In genomic region chr11:125902315-125902926, GRCh38 we compare ENCODE assay signal across 8 cellular contexts. TPM values are rescaled to one million over a fixed set of nuclear protein-coding genes. Genes with fewer than 3 reads are reported as not detected.
DNase-seq lines count a peak whose midpoint lies in the region; ATAC-seq and TF ChIP-seq lines count a peak whose summit lies in the region.

No MANE protein-coding gene starts in this region.

- DNase-seq in Jurkat, Clone E6-1 (ENCODE audit: low read depth, low spot score) = no peak
- DNase-seq in cardiac fibroblast (ENCODE audit: low read depth in 2 of 2) (peak in 1 of 2 donors; percentile 9), NCI-H524 treated with DMSO at 0.1 percent for 48 hours (lab: John Stamatoyannopoulos, UW) (no peak), COLO829 (ENCODE audit: low spot score) (no peak)
- DNase-seq in activated effector memory CD4-positive, alpha-beta T cell treated with Interleukin-2 at 50 U/mL for 16 hours = no peak

- H3K36me3 ChIP-seq in BLaER1 = peaks cover 43% of the 10 kb centered on the region
- peaks cover 0 to 9% of the 10 kb centered on the region in 2 donors for H3K36me3 ChIP-seq in mucosa of rectum (ENCODE audit: control insufficient read depth in 2 of 2, insufficient read depth in 2 of 2, low read length in 2 of 2)

- H3K27ac ChIP-seq in BLaER1 = peak overlapping the region; percentile 31; the same call in 1 of the 2 replicates
- H3K27ac ChIP-seq in mucosa of rectum (ENCODE audit: low read depth in 2 of 2, low read length in 2 of 2) = peak overlapping the region; percentile 63 to 75

- no peak for ATAC-seq in GM21515 (IDR thresholded peaks at IDR 0.05; ENCODE audit: unreplicated experiment)

- H3K27me3 ChIP-seq in BLaER1 (no peaks in the 10 kb centered on the region), mucosa of rectum (ENCODE audit: control insufficient read depth in 2 of 2, insufficient read depth in 2 of 2, low read length in 2 of 2) (peaks cover 7 to 9% of the 10 kb centered on the region in 2 donors)

- peak overlapping the region; percentile 75 for H3K4me2 ChIP-seq in BLaER1

- H3K9me3 ChIP-seq in BLaER1 (no peaks in the 10 kb centered on the region; the same call in 1 of the 2 replicates), mucosa of rectum (ENCODE audit: control insufficient read depth in 2 of 2, low read length in 2 of 2) (no peaks in the 10 kb centered on the region)

- TF ChIP-seq CTCF in cardiac fibroblast (IDR thresholded peaks at IDR 0.05; ENCODE audit: low read depth, low read length) = no peak

- H4K20me1 ChIP-seq in BLaER1 = peaks cover 37% of the 10 kb centered on the region

- peak overlapping the region; percentile 68 for H3K4me3 ChIP-seq in BLaER1
- H3K4me3 ChIP-seq in Jurkat, Clone E6-1 (ENCODE audit: low read length) = peak overlapping the region; percentile 77
- peak overlapping the region; percentile 58 to 81 for H3K4me3 ChIP-seq in cardiac fibroblast (replicated peaks in 1 of 2; ENCODE audit: low read depth in 2 of 2, low read length in 2 of 2)
- peak overlapping the region; percentile 93 to 100 for H3K4me3 ChIP-seq in mucosa of rectum (ENCODE audit: low read length in 2 of 2)

- H3K4me1 ChIP-seq in BLaER1 = peaks cover 3% of the 10 kb centered on the region; the same call in 1 of the 2 replicates
- H3K4me1 ChIP-seq in mucosa of rectum (ENCODE audit: control insufficient read depth in 2 of 2, insufficient read depth in 2 of 2, low read length in 2 of 2) = peaks cover 11% of the 10 kb centered on the region in 2 donors

- H3K9ac ChIP-seq in BLaER1 = peak overlapping the region; percentile 79
- peak overlapping the region; percentile 82 to 96 for H3K9ac ChIP-seq in mucosa of rectum (ENCODE audit: low read depth in 1 of 2, low read length in 2 of 2)

RNA-seq across cellular contexts. Expression of gene PUS3, which starts 0.6 kb away (rescaled TPM):
- polyA plus RNA-seq in Jurkat, Clone E6-1 (2012; ENCODE audit: insufficient read depth, insufficient read length) = 30.1 TPM

RNA-seq across cellular contexts. Expression of gene DDX25, which starts 1.9 kb away (rescaled TPM):
- polyA plus RNA-seq in Jurkat, Clone E6-1 (2012; ENCODE audit: insufficient read depth, insufficient read length) = 44.7 TPM

RNA-seq across cellular contexts. Expression of gene HYLS1, which starts 15.0 kb away (rescaled TPM):
- 13.4 TPM for polyA plus RNA-seq in Jurkat, Clone E6-1 (2012; ENCODE audit: insufficient read depth, insufficient read length)

RNA-seq across cellular contexts. Expression of gene VSIG10L2, which starts 43.4 kb away (rescaled TPM):
- polyA plus RNA-seq in Jurkat, Clone E6-1 (2012; ENCODE audit: insufficient read depth, insufficient read length) = not detected
